8 cellular contexts compared by ENCODE assay signal in genomic region chr1:39509360-39510009, GRCh38. TPM values are rescaled to one million over a fixed set of nuclear protein-coding genes. Genes with fewer than 3 reads are reported as not detected.
DNase-seq lines count a peak whose midpoint lies in the region; ATAC-seq, FAIRE-seq and TF ChIP-seq lines count a peak whose summit lies in the region.

No MANE protein-coding gene starts in this region.

- no peaks in the 10 kb centered on the region for H3K9me3 Mint-ChIP-seq in activated CD4-positive, alpha-beta memory T cell treated with anti-CD3 and anti-CD28 coated beads, Interleukin-2, amount 10 ng/mL, durations not matched to agents 7 days and 5 days
- H3K9me3 Mint-ChIP-seq in memory B cell, result no peaks in the 10 kb centered on the region

- POLR2A ChIA-PET in activated CD4-positive, alpha-beta memory T cell treated with anti-CD3 and anti-CD28 coated beads, Interleukin-2, amount 10 ng/mL, durations not matched to agents 7 days and 5 days (lab: Charles Lee), result interaction anchor here (1.3 kb wide), 1 partner anchor 15 kb away, joined by 3 read pairs; no protein-coding TSS in a partner anchor

- no peak overlapping the region for H3K4me3 Mint-ChIP-seq in activated CD4-positive, alpha-beta memory T cell treated with anti-CD3 and anti-CD28 coated beads, Interleukin-2, amount 10 ng/mL, durations not matched to agents 7 days and 5 days
- peak overlapping the region; percentile 76 for H3K4me3 Mint-ChIP-seq in memory B cell

- DNase-seq in activated CD4-positive, alpha-beta memory T cell treated with anti-CD3 and anti-CD28 coated beads, Interleukin-2, amount 10 ng/mL, durations not matched to agents 7 days and 5 days, result peak; percentile 35
- DNase-seq in memory B cell (ENCODE audit: low spot score in 2 of 2) (no peak), SK-N-DZ (ENCODE audit: low spot score) (no peak), iPS-NIHi11 (ENCODE audit: low spot score) (no peak), GOT3 (lab: John Stamatoyannopoulos, UW) (no peak), H54 (ENCODE audit: insufficient read length, low spot score) (no peak)

- CTCF ChIA-PET in activated CD4-positive, alpha-beta memory T cell treated with anti-CD3 and anti-CD28 coated beads, Interleukin-2, amount 10 ng/mL, durations not matched to agents 7 days and 5 days (lab: Charles Lee), result interaction anchor here (0.5 to 1.3 kb wide), 2 partner anchors 29 to 129 kb away, joined by 3 to 4 read pairs; no protein-coding TSS in a partner anchor

- ATAC-seq in GM18870 (IDR thresholded peaks at IDR 0.05; ENCODE audit: unreplicated experiment) (peak; percentile 57), HG02678 (IDR thresholded peaks at IDR 0.05; ENCODE audit: unreplicated experiment) (peak; percentile 66), memory B cell (ENCODE audit: low read depth) (peak; percentile 22)

- no peak for TF ChIP-seq POLR2A in H54 (IDR thresholded peaks at IDR 0.05; ENCODE audit: low read depth, low read length)

- no peaks in the 10 kb centered on the region for H3K36me3 Mint-ChIP-seq in activated CD4-positive, alpha-beta memory T cell treated with anti-CD3 and anti-CD28 coated beads, Interleukin-2, amount 10 ng/mL, durations not matched to agents 7 days and 5 days (ENCODE audit: low read depth)
- H3K36me3 Mint-ChIP-seq in memory B cell, result no peaks in the 10 kb centered on the region

- no peak for FAIRE-seq in H54 (lab: Jason Lieb, UNC)

- peaks cover 19% of the 10 kb centered on the region for H3K4me1 Mint-ChIP-seq in activated CD4-positive, alpha-beta memory T cell treated with anti-CD3 and anti-CD28 coated beads, Interleukin-2, amount 10 ng/mL, durations not matched to agents 7 days and 5 days
- H3K4me1 Mint-ChIP-seq in memory B cell, result peaks cover 9% of the 10 kb centered on the region

- H3K27me3 Mint-ChIP-seq in activated CD4-positive, alpha-beta memory T cell treated with anti-CD3 and anti-CD28 coated beads, Interleukin-2, amount 10 ng/mL, durations not matched to agents 7 days and 5 days, result peaks cover 17% of the 10 kb centered on the region
- H3K27me3 Mint-ChIP-seq in memory B cell, result no peaks in the 10 kb centered on the region

- peak overlapping the region; percentile 19 for H3K27ac Mint-ChIP-seq in activated CD4-positive, alpha-beta memory T cell treated with anti-CD3 and anti-CD28 coated beads, Interleukin-2, amount 10 ng/mL, durations not matched to agents 7 days and 5 days
- H3K27ac Mint-ChIP-seq in memory B cell, result no peak overlapping the region

RNA-seq across cellular contexts. Expression of gene BMP8A, which starts 18.0 kb away (rescaled TPM):
- not detected for total RNA-seq in activated CD4-positive, alpha-beta memory T cell treated with anti-CD3 and anti-CD28 coated beads, Interleukin-2, amount 10 ng/mL, durations not matched to agents 7 days and 5 days
- 0.19 and 0.65 TPM in 2 replicates for polyA plus RNA-seq in SK-N-DZ (2014; cell fraction: cytosol; rRNA removed)
- polyA plus RNA-seq in SK-N-DZ (2014; cell fraction: nucleus; rRNA removed), result 0.10 and 0.21 TPM in 2 replicates
